13 cellular contexts compared by ENCODE assay signal in genomic region chr6:98764378-98764911, GRCh38.
DNase-seq lines count a peak whose midpoint lies in the region; ATAC-seq and TF ChIP-seq lines count a peak whose summit lies in the region.
"Had no signal": no experiment of that assay in that cellular context is flagged by ENCODE, and none has a peak within 500 bp of the region (broad histone marks: within the 10 kb centered on the region; RNA-seq: fewer than 3 reads in every experiment).

No MANE protein-coding gene starts in this region.

- no peak overlapping the region for H3K27ac Mint-ChIP-seq in T-helper 1 cell treated with Interleukin-12 subunit alpha and Interleukin-12 subunit beta and Interleukin-4 antibody, amounts not matched to agents 30 μg/mL and 1 μg/mL, for 36 hours
- no peak overlapping the region for H3K27ac Mint-ChIP-seq in T-cell

- intact Hi-C loops in stomach (cut with DNase I; ENCODE audit: low total_unique reads), result no loop called here

- peak overlapping the region in 3 of 4 donors; percentile 12 to 25 (median 17) for H3K4me3 ChIP-seq in stomach
- H3K4me3 ChIP-seq: pancreas had no signal

- POLR2A ChIA-PET in T-cell (lab: Charles Lee), result no interaction called here

- WGBS in stomach, 5 donors, result 32 to 52% (median 47%) methylated on average over 1 of the region's 1 CpG

- H3K4me3 Mint-ChIP-seq in T-helper 1 cell treated with Interleukin-12 subunit alpha and Interleukin-12 subunit beta and Interleukin-4 antibody, amounts not matched to agents 30 μg/mL and 1 μg/mL, for 36 hours, result peak overlapping the region; percentile 59
- H3K4me3 Mint-ChIP-seq in T-cell, result peak overlapping the region; percentile 26 to 60 (median 34)

- no peaks in the 10 kb centered on the region for H3K9me3 Mint-ChIP-seq in T-helper 1 cell treated with Interleukin-12 subunit alpha and Interleukin-12 subunit beta and Interleukin-4 antibody, amounts not matched to agents 30 μg/mL and 1 μg/mL, for 36 hours
- peaks cover 0 to 6% (median 5%) of the 10 kb centered on the region in 3 donors for H3K9me3 Mint-ChIP-seq in T-cell

- H3K27me3 Mint-ChIP-seq in T-helper 1 cell treated with Interleukin-12 subunit alpha and Interleukin-12 subunit beta and Interleukin-4 antibody, amounts not matched to agents 30 μg/mL and 1 μg/mL, for 36 hours (ENCODE audit: low read depth), result peaks cover 3% of the 10 kb centered on the region
- H3K27me3 Mint-ChIP-seq in T-cell, result peaks cover 23 to 36% of the 10 kb centered on the region in 2 donors

- peaks cover 0 to 8% (median 2%) of the 10 kb centered on the region in 4 donors for H3K9me3 ChIP-seq in stomach
- H3K9me3 ChIP-seq: pancreas had no signal

- ATAC-seq in T-cell (replicated peaks in 1 of 4) (no peak), HG02870 (IDR thresholded peaks at IDR 0.05; ENCODE audit: unreplicated experiment) (no peak)
- ATAC-seq: pancreas had no signal

- CTCF ChIA-PET in T-cell (lab: Charles Lee), result no interaction called here

- H3K4me1 Mint-ChIP-seq in T-helper 1 cell treated with Interleukin-12 subunit alpha and Interleukin-12 subunit beta and Interleukin-4 antibody, amounts not matched to agents 30 μg/mL and 1 μg/mL, for 36 hours (ENCODE audit: low read depth), result peaks cover 2% of the 10 kb centered on the region
- peaks cover 7 to 12% (median 9%) of the 10 kb centered on the region in 3 donors for H3K4me1 Mint-ChIP-seq in T-cell

- H3K4me1 ChIP-seq in stomach, result no peaks in the 10 kb centered on the region
- H3K4me1 ChIP-seq: pancreas had no signal

- no peak for TF ChIP-seq CTCF in stomach (IDR thresholded peaks at IDR 0.05)

- TF ChIP-seq EP300 in stomach (IDR thresholded peaks at IDR 0.05), result no peak

- DNase-seq in T-helper 1 cell (no peak), T-cell (no peak), iris pigment epithelial cell (ENCODE audit: low read depth) (peak; percentile 0), stomach (no peak), DMS114 treated with DMSO at 0.1 percent for 48 hours (lab: John Stamatoyannopoulos, UW; ENCODE audit: unreplicated experiment) (no peak), T-helper 9 cell (no peak)
- DNase-seq: activated CD8-positive, alpha-beta memory T cell treated with anti-CD3 and anti-CD28 coated beads for 24 hours; cerebellar nuclear complex; NCI-H1105; pancreas; RPMI8226 had no signal

- H3K27me3 ChIP-seq in stomach, result no peaks in the 10 kb centered on the region
- H3K27me3 ChIP-seq: pancreas had no signal

- H3K27ac ChIP-seq in stomach, result no peak overlapping the region
- H3K27ac ChIP-seq: pancreas had no signal

- no peak for TF ChIP-seq POLR2A in stomach (IDR thresholded peaks at IDR 0.05)

- H3K36me3 ChIP-seq in stomach, result no peaks in the 10 kb centered on the region
- H3K36me3 ChIP-seq: pancreas had no signal

- H3K36me3 Mint-ChIP-seq in T-helper 1 cell treated with Interleukin-12 subunit alpha and Interleukin-12 subunit beta and Interleukin-4 antibody, amounts not matched to agents 30 μg/mL and 1 μg/mL, for 36 hours (ENCODE audit: low read depth), result no peaks in the 10 kb centered on the region
- no peaks in the 10 kb centered on the region for H3K36me3 Mint-ChIP-seq in T-cell
